1 cellular context compared by ENCODE assay signal in genomic region chr2:149537098-149537726, GRCh38.
TF ChIP-seq lines count a peak whose summit lies in the region.

No MANE protein-coding gene starts in this region.

TF ChIP-seq in HepG2, 621 proteins besides CTCF, POLR2A, EP300 and RAD21 (continued from another document):
- TF ChIP-seq PLSCR1 (CRISPR knock-in tag; IDR thresholded peaks at IDR 0.05; ENCODE audit: borderline replicate concordance) = no peak
